ENCODE assay signal across 9 cellular contexts in genomic region chr9:137127301-137128157, GRCh38. TPM values are rescaled to one million over a fixed set of nuclear protein-coding genes. Genes with fewer than 3 reads are reported as not detected.
DNase-seq lines count a peak whose midpoint lies in the region; ATAC-seq and TF ChIP-seq lines count a peak whose summit lies in the region.
"Had no signal": no experiment of that assay in that cellular context is flagged by ENCODE, and none has a peak within 500 bp of the region (broad histone marks: within the 10 kb centered on the region; RNA-seq: fewer than 3 reads in every experiment).

No MANE protein-coding gene starts in this region.

- H3K36me3 Mint-ChIP-seq in dendritic cell treated with granulocyte-macrophage colony-stimulating factor and Interleukin-4, amounts not matched to agents 40 ng/mL and 50 ng/mL, for 4 days (ENCODE audit: low read depth): peaks cover 11% of the 10 kb centered on the region
- no peaks in the 10 kb centered on the region for H3K36me3 Mint-ChIP-seq in osteocyte (ENCODE audit: unreplicated experiment)

- peaks cover 28% of the 10 kb centered on the region for H3K4me1 Mint-ChIP-seq in dendritic cell treated with granulocyte-macrophage colony-stimulating factor and Interleukin-4, amounts not matched to agents 40 ng/mL and 50 ng/mL, for 4 days (ENCODE audit: low read depth)
- peaks cover 26% of the 10 kb centered on the region for H3K4me1 Mint-ChIP-seq in osteocyte (ENCODE audit: unreplicated experiment)

- peak overlapping the region; percentile 85 for H3K27ac Mint-ChIP-seq in dendritic cell treated with granulocyte-macrophage colony-stimulating factor and Interleukin-4, amounts not matched to agents 40 ng/mL and 50 ng/mL, for 4 days
- peak overlapping the region; percentile 23 for H3K27ac Mint-ChIP-seq in osteocyte (ENCODE audit: unreplicated experiment)

- H3K4me3 ChIP-seq in foreskin fibroblast (ENCODE audit: low read depth in 1 of 2, low read length in 2 of 2): no peak overlapping the region

- peak; percentile 79 for DNase-seq in RKO (ENCODE audit: low spot score)
- DNase-seq in osteocyte (ENCODE audit: extremely low spot score, unreplicated experiment): no peak
- no peak for DNase-seq in foreskin fibroblast

- H3K4me3 Mint-ChIP-seq in dendritic cell treated with granulocyte-macrophage colony-stimulating factor and Interleukin-4, amounts not matched to agents 40 ng/mL and 50 ng/mL, for 4 days: peak overlapping the region; percentile 85
- peak overlapping the region; percentile 51 for H3K4me3 Mint-ChIP-seq in osteocyte (ENCODE audit: unreplicated experiment)

- H3K9me3 Mint-ChIP-seq in dendritic cell treated with granulocyte-macrophage colony-stimulating factor and Interleukin-4, amounts not matched to agents 40 ng/mL and 50 ng/mL, for 4 days: no peaks in the 10 kb centered on the region
- H3K9me3 Mint-ChIP-seq in osteocyte (ENCODE audit: unreplicated experiment): no peaks in the 10 kb centered on the region

- intact Hi-C loops in dendritic cell treated with granulocyte-macrophage colony-stimulating factor and Interleukin-4, amounts not matched to agents 40 ng/mL and 50 ng/mL, for 4 days (cut with micrococcal nuclease): loop anchor here (10.0 kb wide), 1 partner anchor 47 kb away; the partner anchor contains the start of genes LRRC26 and TMEM210

- peaks cover 18% of the 10 kb centered on the region for H3K27me3 Mint-ChIP-seq in dendritic cell treated with granulocyte-macrophage colony-stimulating factor and Interleukin-4, amounts not matched to agents 40 ng/mL and 50 ng/mL, for 4 days
- H3K27me3 Mint-ChIP-seq in osteocyte (ENCODE audit: unreplicated experiment): no peaks in the 10 kb centered on the region

- ATAC-seq in GM21381 (IDR thresholded peaks at IDR 0.05; ENCODE audit: unreplicated experiment): no peak
- ATAC-seq in GM21423 (IDR thresholded peaks at IDR 0.05; ENCODE audit: unreplicated experiment): no peak
- no peak for ATAC-seq in HG02970 (IDR thresholded peaks at IDR 0.05; ENCODE audit: low FRiP score, unreplicated experiment)

- peak; percentile 28 for TF ChIP-seq POLR2A in GM19193 (IDR thresholded peaks at IDR 0.05; ENCODE audit: extremely low read depth, insufficient read depth, insufficient read length)

- TF ChIP-seq CTCF in osteocyte (IDR thresholded peaks at IDR 0.05) (no peak), foreskin fibroblast (IDR thresholded peaks at IDR 0.05; ENCODE audit: low read depth, low read length) (no peak)

RNA-seq across cellular contexts. Expression of gene GRIN1, which starts 11.4 kb away (rescaled TPM):
- total RNA-seq in osteocyte: not detected in 2 replicates

RNA-seq across cellular contexts. Expression of gene DPP7, which starts 13.0 kb away (rescaled TPM):
- total RNA-seq in osteocyte: 118 TPM in 2 replicates

RNA-seq across cellular contexts. Expression of gene MAN1B1, which starts 40.7 kb away (rescaled TPM):
- total RNA-seq in osteocyte: 109 and 120 TPM in 2 replicates

RNA-seq across cellular contexts. Expression of gene LRRC26, which starts 42.3 kb away (rescaled TPM):
- total RNA-seq in osteocyte: not detected in 2 replicates
- total RNA-seq: T-helper 2 cell treated with Interferon-gamma antibody and Interleukin-4, amounts not matched to agents 100 ng/mL and 5 ng/mL, for 36 hours had no signal

RNA-seq across cellular contexts. Expression of gene TMEM210, which starts 44.3 kb away (rescaled TPM):
- not detected in 2 replicates for total RNA-seq in osteocyte
- total RNA-seq: T-helper 2 cell treated with Interferon-gamma antibody and Interleukin-4, amounts not matched to agents 100 ng/mL and 5 ng/mL, for 36 hours had no signal
